In the genomic region with DNA sequence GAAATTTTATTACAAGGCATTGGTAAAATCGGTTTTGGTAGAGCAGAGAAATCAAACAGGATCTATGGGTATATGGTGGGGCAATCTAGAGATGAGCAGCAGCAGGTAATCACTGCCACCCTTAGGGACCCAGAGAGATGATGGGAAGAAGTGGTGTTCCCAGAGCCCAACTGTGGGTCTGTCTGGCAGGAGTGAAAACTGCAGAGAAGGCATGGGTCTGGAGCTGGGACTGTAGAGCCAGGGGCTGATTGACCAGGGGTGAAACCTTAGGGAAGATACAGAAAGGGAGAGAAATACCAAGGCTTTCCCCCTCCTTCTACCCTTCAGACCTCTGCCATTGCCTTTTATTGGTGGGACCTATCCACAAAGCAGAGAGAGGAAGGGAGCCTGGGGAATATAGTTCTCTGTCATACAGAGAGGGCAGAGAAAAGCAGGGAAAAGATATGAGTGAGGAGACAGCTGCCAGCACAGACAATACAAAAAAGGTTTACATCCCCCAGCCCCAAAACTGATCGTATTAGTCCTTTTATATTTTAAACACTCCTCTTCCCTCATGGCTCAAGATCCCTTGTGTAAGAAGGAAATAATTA, we compare ENCODE assay signal across 19 cellular contexts. TPM values are rescaled to one million over a fixed set of nuclear protein-coding genes. Genes with fewer than 3 reads are reported as not detected.
DNase-seq lines count a peak whose midpoint lies in the region; ATAC-seq and TF ChIP-seq lines count a peak whose summit lies in the region.
"Had no signal": no experiment of that assay in that cellular context is flagged by ENCODE, and none has a peak within 500 bp of the region (broad histone marks: within the 10 kb centered on the region; RNA-seq: fewer than 3 reads in every experiment).

No MANE protein-coding gene starts in this region.

- ATAC-seq in GM21619 (IDR thresholded peaks at IDR 0.05; ENCODE audit: unreplicated experiment) = no peak
- ATAC-seq: left lung had no signal

- WGBS in adipose tissue, 3 donors = 67 to 85% (median 80%) methylated on average over 2 of the region's 2 CpGs

- DNase-seq in HFFc6 = no peak
- peak; percentile 16 for DNase-seq in iPS-NIHi7 (ENCODE audit: extremely low spot score)
- DNase-seq in stimulated activated CD4-positive, alpha-beta T cell treated with anti-CD3 and anti-CD28 coated beads, Interleukin-4, amount 100 ng/mL, for 24 hours = no peak
- no peak for DNase-seq in SHP77 (lab: John Stamatoyannopoulos, UW)
- DNase-seq: activated CD4-positive, alpha-beta T cell treated with anti-CD3 and anti-CD28 coated beads, Interleukin-2, amount 10 ng/mL, durations not matched to agents 7 days and 5 days; activated naive CD4-positive, alpha-beta T cell treated with Interleukin-2 at 50 U/mL for 16 hours; cortex of kidney; Karpas-422; left lung; NCI-H2171; NCI-H748 treated with DMSO at 0.1 percent for 48 hours; stimulated activated CD4-positive, alpha-beta T cell treated with anti-CD3 and anti-CD28 coated beads, Interleukin-4, amount 100 ng/mL, for 1 hour; substantia nigra had no signal

- H3K9me3 Mint-ChIP-seq in HFFc6 = no peaks in the 10 kb centered on the region
- H3K9me3 Mint-ChIP-seq: activated CD4-positive, alpha-beta T cell treated with anti-CD3 and anti-CD28 coated beads, Interleukin-2, amount 10 ng/mL, durations not matched to agents 7 days and 5 days had no signal

- no peaks in the 10 kb centered on the region for H3K36me3 ChIP-seq in skeletal muscle tissue (ENCODE audit: control insufficient read depth in 3 of 3, insufficient read depth in 3 of 3, low read length in 3 of 3)
- H3K36me3 ChIP-seq: BLaER1, left lung had no signal

- H3K27ac ChIP-seq in adipose tissue (ENCODE audit: low read depth, low read length) (peak overlapping the region; percentile 1), skeletal muscle tissue (ENCODE audit: low read depth, low read length) (peak overlapping the region; percentile 8)
- H3K27ac ChIP-seq: BLaER1, parathyroid adenoma, skin epidermis had no signal

- no peak overlapping the region for H3K4me3 ChIP-seq in skeletal muscle tissue (ENCODE audit: low read length in 3 of 3)
- H3K4me3 ChIP-seq: BLaER1, left lung, skin epidermis had no signal

- peak overlapping the region; percentile 46 for H3K27ac Mint-ChIP-seq in HFFc6
- H3K27ac Mint-ChIP-seq: activated CD4-positive, alpha-beta T cell treated with anti-CD3 and anti-CD28 coated beads, Interleukin-2, amount 10 ng/mL, durations not matched to agents 7 days and 5 days had no signal

- H3K4me1 Mint-ChIP-seq in HFFc6 (ENCODE audit: low read depth) = peaks cover 71% of the 10 kb centered on the region

- no peak for TF ChIP-seq CTCF in HFFc6 (IDR thresholded peaks at IDR 0.05)

- no peaks in the 10 kb centered on the region for H3K27me3 ChIP-seq in skeletal muscle tissue (ENCODE audit: control insufficient read depth in 3 of 3, insufficient read depth in 3 of 3, low read length in 3 of 3)
- H3K27me3 ChIP-seq: BLaER1, left lung had no signal

- H3K9ac ChIP-seq in skeletal muscle tissue (ENCODE audit: low read depth in 1 of 3, low read length in 3 of 3) = peak overlapping the region; percentile 15 to 47 (median 43)
- H3K9ac ChIP-seq: BLaER1, parathyroid adenoma had no signal

- H3K27me3 Mint-ChIP-seq in HFFc6 (ENCODE audit: insufficient read depth) = no peaks in the 10 kb centered on the region
- H3K27me3 Mint-ChIP-seq: activated CD4-positive, alpha-beta T cell treated with anti-CD3 and anti-CD28 coated beads, Interleukin-2, amount 10 ng/mL, durations not matched to agents 7 days and 5 days had no signal

- peaks cover 18 to 41% (median 35%) of the 10 kb centered on the region in 3 donors for H3K4me1 ChIP-seq in skeletal muscle tissue (ENCODE audit: control insufficient read depth in 3 of 3, insufficient read depth in 3 of 3, low read length in 3 of 3)
- H3K4me1 ChIP-seq: BLaER1, parathyroid adenoma had no signal

- H3K9me3 ChIP-seq in skeletal muscle tissue (ENCODE audit: control insufficient read depth in 3 of 3, low read length in 3 of 3) = no peaks in the 10 kb centered on the region
- H3K9me3 ChIP-seq: BLaER1, left lung had no signal

- H3K4me3 Mint-ChIP-seq in HFFc6 = no peak overlapping the region
- H3K4me3 Mint-ChIP-seq: activated CD4-positive, alpha-beta T cell treated with anti-CD3 and anti-CD28 coated beads, Interleukin-2, amount 10 ng/mL, durations not matched to agents 7 days and 5 days had no signal

- peaks cover 21% of the 10 kb centered on the region for H3K36me3 Mint-ChIP-seq in HFFc6 (ENCODE audit: low read depth)

RNA-seq across cellular contexts. Expression of gene PDLIM5, which starts 28.7 kb away (rescaled TPM):
- 100 to 1,000 TPM; 152 to 240 (median 171) TPM for total RNA-seq in HFFc6 (2021; fragmentation: NEBNext Ultra II Directional; extraction: Animal tissue kit (Norgen Biotek cat#: 25700))
- polyA plus RNA-seq in adipose tissue = 10 to 100 TPM; 13.2 to 48.3 (median 27.3) TPM
- 311 TPM for total RNA-seq in skeletal muscle tissue
